ENCODE assay signal across 14 cellular contexts in genomic region chr7:10707519-10707918, GRCh38.
A peak's percentile ranks its signal among the peaks of the same experiment; 100 is the strongest.
DNase-seq lines count a peak whose midpoint lies in the region; ATAC-seq and TF ChIP-seq lines count a peak whose summit lies in the region.
"Had no signal": no experiment of that assay in that cellular context is flagged by ENCODE, and none has a peak within 500 bp of the region (broad histone marks: within the 10 kb centered on the region; RNA-seq: fewer than 3 reads in every experiment).

No MANE protein-coding gene starts in this region.

- H3K4me3 ChIP-seq in stomach, result no peak overlapping the region
- H3K4me3 ChIP-seq: left ventricle myocardium inferior, Peyer's patch, tibial nerve had no signal

- no peaks in the 10 kb centered on the region for H3K27me3 Mint-ChIP-seq in effector memory CD8-positive, alpha-beta T cell
- no peaks in the 10 kb centered on the region for H3K27me3 Mint-ChIP-seq in T-cell

- H3K9me3 Mint-ChIP-seq in effector memory CD8-positive, alpha-beta T cell, result no peaks in the 10 kb centered on the region
- H3K9me3 Mint-ChIP-seq in T-cell, result no peaks in the 10 kb centered on the region
- H3K9me3 Mint-ChIP-seq: activated T-cell treated with anti-CD3 and anti-CD28 coated beads, Interleukin-2, amount 50 U/mL, for 72 hours had no signal

- H3K27ac ChIP-seq in stomach, result no peak overlapping the region
- H3K27ac ChIP-seq: left ventricle myocardium inferior, Peyer's patch, tibial nerve had no signal

- no peaks in the 10 kb centered on the region for H3K4me1 ChIP-seq in stomach
- H3K4me1 ChIP-seq: left ventricle myocardium inferior, Peyer's patch, tibial nerve had no signal

- TF ChIP-seq CTCF in stomach (IDR thresholded peaks at IDR 0.05), result no peak

- no peaks in the 10 kb centered on the region for H3K9me3 ChIP-seq in stomach
- H3K9me3 ChIP-seq: left ventricle myocardium inferior, Peyer's patch, tibial nerve had no signal

- POLR2A ChIA-PET in T-cell (lab: Charles Lee), result no interaction called here

- TF ChIP-seq POLR2A in stomach (IDR thresholded peaks at IDR 0.05), result no peak

- intact Hi-C loops in stomach (cut with DNase I; ENCODE audit: low total_unique reads), result no loop called here

- H3K36me3 ChIP-seq in stomach, result no peaks in the 10 kb centered on the region
- H3K36me3 ChIP-seq: left ventricle myocardium inferior, Peyer's patch, tibial nerve had no signal

- no peaks in the 10 kb centered on the region for H3K4me1 Mint-ChIP-seq in effector memory CD8-positive, alpha-beta T cell (ENCODE audit: low read depth in 2 of 2)
- H3K4me1 Mint-ChIP-seq in T-cell, result no peaks in the 10 kb centered on the region

- H3K4me3 Mint-ChIP-seq in effector memory CD8-positive, alpha-beta T cell, result no peak overlapping the region
- no peak overlapping the region for H3K4me3 Mint-ChIP-seq in T-cell
- H3K4me3 Mint-ChIP-seq: activated T-cell treated with anti-CD3 and anti-CD28 coated beads, Interleukin-2, amount 50 U/mL, for 72 hours had no signal

- no peaks in the 10 kb centered on the region for H3K27me3 ChIP-seq in stomach
- H3K27me3 ChIP-seq: Peyer's patch, tibial nerve had no signal

- CTCF ChIA-PET in T-cell (lab: Charles Lee), result no interaction called here

- ATAC-seq in GM19438 (IDR thresholded peaks at IDR 0.05; ENCODE audit: low read depth, unreplicated experiment), result peak; percentile 44
- peak; percentile 26 for ATAC-seq in HG02885 (IDR thresholded peaks at IDR 0.05; ENCODE audit: poor library complexity, unreplicated experiment)
- no peak for ATAC-seq in effector memory CD8-positive, alpha-beta T cell (replicated peaks)
- no peak for ATAC-seq in T-cell (replicated peaks in 1 of 4)
- ATAC-seq: activated T-cell treated with anti-CD3 and anti-CD28 coated beads, Interleukin-2, amount 50 U/mL, for 72 hours had no signal

- 64 to 92% (median 84%) methylated on average over 1 of the region's 1 CpG for WGBS in stomach, 5 donors

- no peak for TF ChIP-seq EP300 in stomach (IDR thresholded peaks at IDR 0.05)

- H3K27ac Mint-ChIP-seq in effector memory CD8-positive, alpha-beta T cell, result no peak overlapping the region
- no peak overlapping the region for H3K27ac Mint-ChIP-seq in T-cell
- H3K27ac Mint-ChIP-seq: activated T-cell treated with anti-CD3 and anti-CD28 coated beads, Interleukin-2, amount 50 U/mL, for 72 hours had no signal

- no peaks in the 10 kb centered on the region for H3K36me3 Mint-ChIP-seq in effector memory CD8-positive, alpha-beta T cell (ENCODE audit: insufficient read depth)
- no peaks in the 10 kb centered on the region for H3K36me3 Mint-ChIP-seq in T-cell

- DNase-seq in DMS 273 treated with DMSO at 0.1 percent for 48 hours (lab: John Stamatoyannopoulos, UW) (peak; percentile 77), NCI-H748 (lab: John Stamatoyannopoulos, UW; ENCODE audit: unreplicated experiment) (peak; percentile 69), NCI-H345 treated with DMSO at 0.1 percent for 48 hours (lab: John Stamatoyannopoulos, UW; ENCODE audit: unreplicated experiment) (no peak), stomach (no peak), T-cell (no peak)
- no peak for DNase-seq in effector memory CD8-positive, alpha-beta T cell
- DNase-seq: activated T-cell treated with anti-CD3 and anti-CD28 coated beads, Interleukin-2, amount 50 U/mL, for 72 hours; left ventricle myocardium inferior; nucleus accumbens; Peyer's patch; stimulated activated CD4-positive, alpha-beta T cell treated with anti-CD3 and anti-CD28 coated beads, Interleukin-4, amount 100 ng/mL, for 4 hours had no signal

Comparison
In these comparisons a context has a peak if more than half of its experiments do, and no peak if none do; other contexts are left out.
1. DNase-seq: peak in DMS 273 treated with DMSO at 0.1 percent for 48 hours (single experiment) and NCI-H748 (single experiment); none in NCI-H345 treated with DMSO at 0.1 percent for 48 hours (single experiment), effector memory CD8-positive, alpha-beta T cell (0 of 3), stomach (single experiment) and T-cell (0 of 34).
2. ATAC-seq: peak in GM19438 (single experiment) and HG02885 (single experiment); none in effector memory CD8-positive, alpha-beta T cell (single experiment) and T-cell (0 of 4).